ENCODE assay signal across 10 cellular contexts in genomic region chr1:156664949-156665411, GRCh38. TPM values are rescaled to one million over a fixed set of nuclear protein-coding genes. Genes with fewer than 3 reads are reported as not detected.
A peak's percentile ranks its signal among the peaks of the same experiment; 100 is the strongest.
DNase-seq lines count a peak whose midpoint lies in the region; ATAC-seq and TF ChIP-seq lines count a peak whose summit lies in the region.
"Had no signal": no experiment of that assay in that cellular context is flagged by ENCODE, and none has a peak within 500 bp of the region (broad histone marks: within the 10 kb centered on the region; RNA-seq: fewer than 3 reads in every experiment).

No MANE protein-coding gene starts in this region.

- peak overlapping the region; percentile 32 for H3K9ac ChIP-seq in iPS-15b (ENCODE audit: low read depth, low read length)
- peak overlapping the region; percentile 11 to 47 for H3K9ac ChIP-seq in stomach smooth muscle (ENCODE audit: low read length in 2 of 2)

- POLR2A ChIA-PET in activated CD4-positive, alpha-beta T cell treated with anti-CD3 and anti-CD28 coated beads, Interleukin-2, amount 10 ng/mL, durations not matched to agents 7 days and 5 days (lab: Charles Lee), result no interaction called here

- H3K27me3 ChIP-seq in SJSA1 (replicated peaks), result no peaks in the 10 kb centered on the region
- H3K27me3 ChIP-seq in iPS-15b (ENCODE audit: control insufficient read depth, insufficient read depth, low read length), result no peaks in the 10 kb centered on the region
- no peaks in the 10 kb centered on the region for H3K27me3 ChIP-seq in stomach smooth muscle (ENCODE audit: control insufficient read depth in 1 of 2, insufficient read depth in 2 of 2, low read length in 2 of 2)

- peaks cover 15% of the 10 kb centered on the region for H3K27me3 Mint-ChIP-seq in activated CD4-positive, alpha-beta T cell treated with anti-CD3 and anti-CD28 coated beads, Interleukin-2, amount 10 ng/mL, durations not matched to agents 7 days and 5 days

- DNase-seq in SJSA1 (ENCODE audit: low read depth in 1 of 2, low spot score in 2 of 2), result peak; percentile 57 to 80
- no peak for DNase-seq in NK-92 (lab: John Stamatoyannopoulos, UW; ENCODE audit: unreplicated experiment)
- DNase-seq in activated CD4-positive, alpha-beta T cell treated with anti-CD3 and anti-CD28 coated beads, Interleukin-2, amount 10 ng/mL, durations not matched to agents 7 days and 5 days, result no peak
- DNase-seq: NCI-H524 treated with DMSO at 0.1 percent for 48 hours had no signal

- peak overlapping the region; percentile 87 for H3K27ac ChIP-seq in SJSA1
- peak overlapping the region; percentile 66 for H3K27ac ChIP-seq in stomach smooth muscle (ENCODE audit: low read length)

- ATAC-seq in HG03280 (IDR thresholded peaks at IDR 0.05; ENCODE audit: unreplicated experiment) (no peak), GM19455 (IDR thresholded peaks at IDR 0.05; ENCODE audit: unreplicated experiment) (no peak)

- peaks cover 38% of the 10 kb centered on the region for H3K4me1 Mint-ChIP-seq in activated CD4-positive, alpha-beta T cell treated with anti-CD3 and anti-CD28 coated beads, Interleukin-2, amount 10 ng/mL, durations not matched to agents 7 days and 5 days

- no peak overlapping the region for H3K27ac Mint-ChIP-seq in activated CD4-positive, alpha-beta T cell treated with anti-CD3 and anti-CD28 coated beads, Interleukin-2, amount 10 ng/mL, durations not matched to agents 7 days and 5 days

- H3K36me3 ChIP-seq in SJSA1, result peaks cover under 1% of the 10 kb centered on the region; the same call in 1 of the 2 replicates
- no peaks in the 10 kb centered on the region for H3K36me3 ChIP-seq in iPS-15b (ENCODE audit: control insufficient read depth, insufficient read depth, low read length)
- no peaks in the 10 kb centered on the region for H3K36me3 ChIP-seq in stomach smooth muscle (ENCODE audit: control insufficient read depth in 2 of 2, insufficient read depth in 2 of 2, low read length in 2 of 2)

- CTCF ChIA-PET in activated CD4-positive, alpha-beta T cell treated with anti-CD3 and anti-CD28 coated beads, Interleukin-2, amount 10 ng/mL, durations not matched to agents 7 days and 5 days (lab: Charles Lee), result interaction anchor here (0.6 to 1.8 kb wide), 7 partner anchors 13 to 1490 kb away, joined by 3 to 5 read pairs (median 4); partner anchors contain the start of gene NES

- no peaks in the 10 kb centered on the region for H3K36me3 Mint-ChIP-seq in activated CD4-positive, alpha-beta T cell treated with anti-CD3 and anti-CD28 coated beads, Interleukin-2, amount 10 ng/mL, durations not matched to agents 7 days and 5 days (ENCODE audit: low read depth)

- TF ChIP-seq POLR2A in GM18526 (IDR thresholded peaks at IDR 0.05; ENCODE audit: extremely low read depth, insufficient read length), result peak; percentile 29

- no peak overlapping the region for H3K4me3 Mint-ChIP-seq in activated CD4-positive, alpha-beta T cell treated with anti-CD3 and anti-CD28 coated beads, Interleukin-2, amount 10 ng/mL, durations not matched to agents 7 days and 5 days

- H3K4me1 ChIP-seq in SJSA1 (replicated peaks), result peaks cover 79% of the 10 kb centered on the region
- H3K4me1 ChIP-seq in iPS-15b (ENCODE audit: control insufficient read depth, insufficient read depth, low read length), result peaks cover 56% of the 10 kb centered on the region
- peaks cover 75% of the 10 kb centered on the region for H3K4me1 ChIP-seq in stomach smooth muscle (ENCODE audit: control insufficient read depth, insufficient read depth, low read length)

- H3K9me3 ChIP-seq in SJSA1 (replicated peaks), result no peaks in the 10 kb centered on the region
- H3K9me3 ChIP-seq in iPS-15b (ENCODE audit: control insufficient read depth, insufficient read depth, low read length), result no peaks in the 10 kb centered on the region
- H3K9me3 ChIP-seq in stomach smooth muscle (ENCODE audit: control insufficient read depth in 2 of 2, low read length in 2 of 2), result no peaks in the 10 kb centered on the region

- H3K4me3 ChIP-seq in SJSA1 (no peak overlapping the region), iPS-15b (ENCODE audit: low read depth, low read length) (peak overlapping the region; percentile 28), stomach smooth muscle (ENCODE audit: low read length in 2 of 2) (peak overlapping the region; percentile 49)

- no peaks in the 10 kb centered on the region for H3K9me3 Mint-ChIP-seq in activated CD4-positive, alpha-beta T cell treated with anti-CD3 and anti-CD28 coated beads, Interleukin-2, amount 10 ng/mL, durations not matched to agents 7 days and 5 days

RNA-seq across cellular contexts. Expression of gene NES, which starts 12.2 kb away (rescaled TPM):
- 149 and 169 TPM in 2 replicates for total RNA-seq in SJSA1 (2014; rRNA removed; shearing (Covaris generic))
- total RNA-seq in activated CD4-positive, alpha-beta T cell treated with anti-CD3 and anti-CD28 coated beads, Interleukin-2, amount 10 ng/mL, durations not matched to agents 7 days and 5 days, result not detected

RNA-seq across cellular contexts. Expression of gene BCAN, which starts 23.1 kb away (rescaled TPM):
- not detected in 2 replicates for total RNA-seq in SJSA1 (2014; rRNA removed; shearing (Covaris generic))
- total RNA-seq in activated CD4-positive, alpha-beta T cell treated with anti-CD3 and anti-CD28 coated beads, Interleukin-2, amount 10 ng/mL, durations not matched to agents 7 days and 5 days, result not detected
- total RNA-seq: omental fat pad had no signal

RNA-seq across cellular contexts. Expression of gene CRABP2, which starts 40.4 kb away (rescaled TPM):
- total RNA-seq in SJSA1 (2014; rRNA removed; shearing (Covaris generic)), result 2.8 and 6.7 TPM in 2 replicates
- total RNA-seq in activated CD4-positive, alpha-beta T cell treated with anti-CD3 and anti-CD28 coated beads, Interleukin-2, amount 10 ng/mL, durations not matched to agents 7 days and 5 days, result 1 to 10 TPM in 1 of 2 experiments, under 1 TPM in 1; 0.77 to 1.1 TPM

RNA-seq across cellular contexts. Expression of gene HAPLN2, which starts 45.8 kb away (rescaled TPM):
- not detected in 2 replicates for total RNA-seq in SJSA1 (2014; rRNA removed; shearing (Covaris generic))
- total RNA-seq in activated CD4-positive, alpha-beta T cell treated with anti-CD3 and anti-CD28 coated beads, Interleukin-2, amount 10 ng/mL, durations not matched to agents 7 days and 5 days, result under 1 TPM in 1 of 2 experiments, not detected in 1; 0.62 TPM

Comparison
In these comparisons a context has a peak if more than half of its experiments do, and no peak if none do; other contexts are left out.
1. DNase-seq: peak in SJSA1 (2 of 2); none in NK-92 (single experiment) and activated CD4-positive, alpha-beta T cell treated with anti-CD3 and anti-CD28 coated beads, Interleukin-2, amount 10 ng/mL, durations not matched to agents 7 days and 5 days (single experiment).
2. RNA of gene NES, which starts 12.2 kb away (total RNA-seq): 149 to 169 TPM in SJSA1; not detected in activated CD4-positive, alpha-beta T cell treated with anti-CD3 and anti-CD28 coated beads, Interleukin-2, amount 10 ng/mL, durations not matched to agents 7 days and 5 days; every median in the first group is over 100 times any median in the second.